In the genomic region with DNA sequence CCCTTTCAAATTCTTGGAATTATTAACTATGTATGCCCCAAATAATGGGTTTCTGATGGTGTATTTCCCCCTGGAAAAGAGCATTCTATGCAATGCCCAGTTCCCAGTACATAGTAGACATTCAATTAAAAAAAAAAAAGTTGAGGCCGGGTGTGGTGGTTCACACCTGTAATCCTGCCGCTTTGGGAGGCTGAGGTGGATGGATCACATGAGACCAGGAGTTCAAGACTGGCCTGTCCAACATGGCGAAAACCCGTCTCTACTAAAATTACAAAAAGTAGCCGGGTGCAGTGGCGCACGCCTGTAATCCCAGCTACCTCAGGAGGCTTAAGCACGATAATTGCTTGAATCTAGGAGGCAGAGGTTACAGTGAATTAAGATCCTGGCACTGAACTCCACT, we compare ENCODE assay signal across 25 cellular contexts.
"Had no signal": no experiment of that assay in that cellular context is flagged by ENCODE, and none has a peak within 500 bp of the region (broad histone marks: within the 10 kb centered on the region; RNA-seq: fewer than 3 reads in every experiment).

No MANE protein-coding gene starts in this region.

- ATAC-seq: effector memory CD8-positive, alpha-beta T cell; stimulated activated effector memory CD8-positive, alpha-beta T cell treated with anti-CD3 and anti-CD28 coated beads, Interleukin-12 subunit alpha, Interleukin-12 subunit beta, amount 100 ng/mL, for 72 hours; stimulated activated naive CD8-positive, alpha-beta T cell treated with anti-CD3 and anti-CD28 coated beads, Interleukin-15, amount 100 ng/mL, for 72 hours had no signal

- FAIRE-seq: colon, frontal cortex, small intestine had no signal

- DNase-seq: activated naive CD4-positive, alpha-beta T cell; adrenal gland; brain microvascular endothelial cell; central memory CD4-positive, alpha-beta T cell; effector memory CD8-positive, alpha-beta T cell; glutamatergic neuron; hippocampal formation; kidney glomerular epithelial cell; mesenchymal stem cell; mucosa of descending colon; nephron progenitor cell; stimulated activated CD4-positive, alpha-beta T cell treated with anti-CD3 and anti-CD28 coated beads, Interleukin-2, amount 100 ng/mL, for 24 hours; stimulated activated naive CD8-positive, alpha-beta T cell treated with anti-CD3 and anti-CD28 coated beads, Interleukin-15, amount 100 ng/mL, for 72 hours; uterus had no signal

- H3K9ac ChIP-seq: parathyroid adenoma had no signal

- H3K9me3 Mint-ChIP-seq: activated T-helper 2 cell treated with anti-CD3 and anti-CD28 coated beads, Interferon-gamma antibody, Interleukin-2, Interleukin-4, amounts not matched to agents 10 μg/mL and 5 μg/mL and 100 μg/mL, durations not matched to agents 14 hours and 24 hours and 36 hours; effector memory CD8-positive, alpha-beta T cell; nephron progenitor cell; stimulated activated effector memory CD8-positive, alpha-beta T cell treated with anti-CD3 and anti-CD28 coated beads, Interleukin-12 subunit alpha, Interleukin-12 subunit beta, amount 100 ng/mL, for 72 hours; stimulated activated naive CD8-positive, alpha-beta T cell treated with anti-CD3 and anti-CD28 coated beads, Interleukin-15, amount 100 ng/mL, for 72 hours; T-helper 2 cell treated with Interferon-gamma antibody and Interleukin-4, amounts not matched to agents 5 μg/mL and 100 μg/mL, for 36 hours had no signal

- H3K79me2 ChIP-seq: parathyroid adenoma had no signal

- H3K27me3 ChIP-seq: adrenal gland, ascending aorta, brain microvascular endothelial cell, esophagus muscularis mucosa, tibial nerve, uterus had no signal

- H3K4me3 ChIP-seq: adrenal gland, ascending aorta, esophagus muscularis mucosa, mucosa of descending colon, tibial nerve, uterus had no signal

- H3K4me1 ChIP-seq: uterus had no signal

- H3K27me3 Mint-ChIP-seq: activated naive CD8-positive, alpha-beta T cell; effector memory CD8-positive, alpha-beta T cell; stimulated activated naive CD8-positive, alpha-beta T cell treated with anti-CD3 and anti-CD28 coated beads, Interleukin-15, amount 100 ng/mL, for 72 hours had no signal

- H3K27ac ChIP-seq: ascending aorta, brain microvascular endothelial cell, esophagus muscularis mucosa had no signal

- H3K36me3 ChIP-seq: adrenal gland, ascending aorta, brain microvascular endothelial cell, esophagus muscularis mucosa, tibial nerve, uterus had no signal

- H3K4me3 Mint-ChIP-seq: effector memory CD8-positive, alpha-beta T cell; stimulated activated effector memory CD8-positive, alpha-beta T cell treated with anti-CD3 and anti-CD28 coated beads, Interleukin-12 subunit alpha, Interleukin-12 subunit beta, amount 100 ng/mL, for 72 hours had no signal

- H3K9me3 ChIP-seq: adrenal gland, ascending aorta, esophagus muscularis mucosa, mucosa of descending colon, tibial nerve, uterus had no signal

- H3K36me3 Mint-ChIP-seq: activated naive CD8-positive, alpha-beta T cell; stimulated activated effector memory CD8-positive, alpha-beta T cell treated with anti-CD3 and anti-CD28 coated beads, Interleukin-12 subunit alpha, Interleukin-12 subunit beta, amount 100 ng/mL, for 72 hours had no signal
